10 cellular contexts compared by ENCODE assay signal in genomic region chr2:45836740-45837139, GRCh38.
DNase-seq lines count a peak whose midpoint lies in the region; ATAC-seq, FAIRE-seq and TF ChIP-seq lines count a peak whose summit lies in the region.
"Had no signal": no experiment of that assay in that cellular context is flagged by ENCODE, and none has a peak within 500 bp of the region (broad histone marks: within the 10 kb centered on the region; RNA-seq: fewer than 3 reads in every experiment).

No MANE protein-coding gene starts in this region.

- H3K9me3 ChIP-seq in mucosa of descending colon: no peaks in the 10 kb centered on the region
- H3K9me3 ChIP-seq in HAP-1: no peaks in the 10 kb centered on the region
- H3K9me3 ChIP-seq in adrenal gland (replicated peaks in 1 of 3): no peaks in the 10 kb centered on the region
- H3K9me3 ChIP-seq: suprapubic skin had no signal

- H3K36me3 ChIP-seq in mucosa of descending colon (ENCODE audit: low read depth): no peaks in the 10 kb centered on the region
- no peaks in the 10 kb centered on the region for H3K36me3 ChIP-seq in HAP-1 (replicated peaks)
- H3K36me3 ChIP-seq in adrenal gland (replicated peaks in 1 of 2): no peaks in the 10 kb centered on the region
- H3K36me3 ChIP-seq: suprapubic skin had no signal

- no peak for FAIRE-seq in HTR-8/SVneo (lab: Jason Lieb, UNC)

- H3K27me3 ChIP-seq in HAP-1 (ENCODE audit: low read depth) (no peaks in the 10 kb centered on the region), adrenal gland (no peaks in the 10 kb centered on the region)
- H3K27me3 ChIP-seq: suprapubic skin had no signal

- peak; percentile 68 for DNase-seq in NB4 (ENCODE audit: low read depth)
- DNase-seq in mucosa of descending colon: no peak
- DNase-seq in HAP-1 (ENCODE audit: low spot score in 2 of 2): no peak
- DNase-seq in HTR-8/SVneo (ENCODE audit: insufficient read length, low spot score): no peak
- no peak for DNase-seq in adrenal gland
- DNase-seq: activated CD4-positive, alpha-beta T cell treated with anti-CD3 and anti-CD28 coated beads, Interleukin-2, amount 50 U/mL, for 1 hour; COR-L47 had no signal

- WGBS in adrenal gland, 4 donors: 63 to 80% (median 75%) methylated on average over 3 of the region's 3 CpGs

- TF ChIP-seq CTCF in NB4 (IDR thresholded peaks at IDR 0.05; ENCODE audit: low read depth, low read length): no peak
- no peak for TF ChIP-seq CTCF in mucosa of descending colon (IDR thresholded peaks at IDR 0.05)
- no peak for TF ChIP-seq CTCF in adrenal gland (IDR thresholded peaks at IDR 0.05)

- H3K27ac ChIP-seq in adrenal gland: no peak overlapping the region
- H3K27ac ChIP-seq: suprapubic skin had no signal

- TF ChIP-seq POLR2A in NB4 (IDR thresholded peaks at IDR 0.05; ENCODE audit: extremely low read depth, insufficient read length) (no peak), adrenal gland (IDR thresholded peaks at IDR 0.05) (no peak)

- intact Hi-C loops in mucosa of descending colon (cut with DNase I, micrococcal nuclease) (no loop called here), adrenal gland (cut with DNase I) (no loop called here)

- in situ Hi-C loops in HAP-1 (cut with MboI; ENCODE audit: low sequenced_read_pairs): no loop called here

- no peaks in the 10 kb centered on the region for H3K4me1 ChIP-seq in mucosa of descending colon (ENCODE audit: low read depth)
- H3K4me1 ChIP-seq in HAP-1: no peaks in the 10 kb centered on the region
- peaks cover 0 to 14% of the 10 kb centered on the region in 2 donors for H3K4me1 ChIP-seq in adrenal gland (replicated peaks in 1 of 2)

- peak; percentile 42 for ATAC-seq in GM19043 (IDR thresholded peaks at IDR 0.05; ENCODE audit: low read depth, unreplicated experiment)
- peak; percentile 35 for ATAC-seq in HG02588 (IDR thresholded peaks at IDR 0.05; ENCODE audit: unreplicated experiment)
- ATAC-seq in mucosa of descending colon: peak; percentile 36

- no peak overlapping the region for H3K4me3 ChIP-seq in NB4 (ENCODE audit: low read depth, low read length)
- H3K4me3 ChIP-seq in mucosa of descending colon: no peak overlapping the region
- no peak overlapping the region for H3K4me3 ChIP-seq in HAP-1
- H3K4me3 ChIP-seq in adrenal gland: no peak overlapping the region
- H3K4me3 ChIP-seq: suprapubic skin had no signal
